In the genomic region with DNA sequence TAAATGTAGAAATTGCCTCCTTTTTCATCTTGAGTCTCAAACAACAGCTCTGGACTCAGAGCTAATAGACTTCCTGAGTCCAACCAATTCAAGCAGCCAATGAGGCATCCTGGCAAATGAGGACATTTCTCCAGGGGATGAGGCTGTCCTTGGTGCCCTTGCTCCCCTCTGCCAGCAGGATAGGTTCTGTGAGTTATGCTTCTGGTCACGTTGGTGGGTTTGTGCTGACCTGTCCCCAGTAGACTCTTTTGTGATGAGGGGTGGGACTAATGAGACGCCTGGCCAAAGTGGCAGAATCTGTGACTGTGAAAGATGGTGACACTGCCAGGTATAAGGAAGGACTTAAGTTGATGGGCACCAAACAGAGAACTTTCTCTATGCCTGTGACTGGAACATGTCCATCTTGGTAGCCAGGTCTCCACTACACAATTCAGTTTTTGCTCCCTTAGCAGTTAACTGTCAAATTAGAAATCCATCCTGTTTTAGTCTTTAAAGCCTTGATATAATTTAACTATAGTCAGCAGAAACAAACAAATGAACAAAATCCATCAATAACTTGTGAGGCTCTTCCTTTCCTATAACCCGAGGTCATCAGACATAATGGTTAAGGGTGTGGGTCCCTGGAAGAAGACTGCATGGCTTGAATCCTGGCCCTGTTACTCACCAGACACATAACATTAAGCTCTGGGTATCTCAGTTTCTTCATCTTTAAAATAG, we compare ENCODE assay signal across 9 cellular contexts. TPM values are rescaled to one million over a fixed set of nuclear protein-coding genes. Genes with fewer than 3 reads are reported as not detected.
A peak's percentile ranks its signal among the peaks of the same experiment; 100 is the strongest.
DNase-seq lines count a peak whose midpoint lies in the region; ATAC-seq and TF ChIP-seq lines count a peak whose summit lies in the region.
"Had no signal": no experiment of that assay in that cellular context is flagged by ENCODE, and none has a peak within 500 bp of the region (broad histone marks: within the 10 kb centered on the region; RNA-seq: fewer than 3 reads in every experiment).

No MANE protein-coding gene starts in this region.

- H3K27ac Mint-ChIP-seq in activated T-cell treated with anti-CD3 and anti-CD28 coated beads, Interleukin-2, amount 50 U/mL, for 72 hours = peak overlapping the region; percentile 98
- H3K27ac Mint-ChIP-seq: nephron progenitor cell had no signal

- no peaks in the 10 kb centered on the region for H3K9me3 ChIP-seq in adrenal gland (replicated peaks in 1 of 3)
- no peaks in the 10 kb centered on the region for H3K9me3 ChIP-seq in lower lobe of right lung
- no peaks in the 10 kb centered on the region for H3K9me3 ChIP-seq in transverse colon

- no peak for TF ChIP-seq POLR2A in adrenal gland (IDR thresholded peaks at IDR 0.05)
- TF ChIP-seq POLR2A in transverse colon (IDR thresholded peaks at IDR 0.05) = no peak

- H3K4me1 ChIP-seq in adrenal gland (replicated peaks in 1 of 2) (peaks cover 26 to 62% of the 10 kb centered on the region in 2 donors), lower lobe of right lung (peaks cover 50% of the 10 kb centered on the region), transverse colon (peaks cover 35 to 58% (median 41%) of the 10 kb centered on the region in 4 donors)

- ATAC-seq in activated T-cell treated with anti-CD3 and anti-CD28 coated beads, Interleukin-2, amount 50 U/mL, for 72 hours (replicated peaks in 1 of 2) = no peak
- ATAC-seq in lower lobe of right lung (no peak), HG03442 (IDR thresholded peaks at IDR 0.05; ENCODE audit: unreplicated experiment) (no peak), GM18868 (IDR thresholded peaks at IDR 0.05; ENCODE audit: unreplicated experiment) (no peak)

- H3K27ac ChIP-seq in adrenal gland (peak overlapping the region; percentile 22 to 83 (median 70)), lower lobe of right lung (peak overlapping the region; percentile 86), transverse colon (peak overlapping the region; percentile 70 to 77 (median 74))

- H3K4me3 ChIP-seq in adrenal gland (no peak overlapping the region), lower lobe of right lung (no peak overlapping the region), transverse colon (no peak overlapping the region)

- no peaks in the 10 kb centered on the region for H3K9me3 Mint-ChIP-seq in activated T-cell treated with anti-CD3 and anti-CD28 coated beads, Interleukin-2, amount 50 U/mL, for 72 hours
- H3K9me3 Mint-ChIP-seq: nephron progenitor cell had no signal

- whole genome bisulfite sequencing in adrenal gland, 4 donors = 45 to 65% (median 57%) methylated on average over 3 of the region's 3 CpGs
- WGBS in transverse colon (ENCODE audit: low coverage in 1 of 2), 2 donors = 0 to 66% methylated on average over 1 to 3 of the region's 3 CpGs

- in situ Hi-C loops in transverse colon (cut with MboI; ENCODE audit: low pct_ligation_motif_present in 1 of 4, low pct_unique_long_range_greater_than_20kb in 1 of 4, low sequenced_read_pairs in 3 of 4) = no loop called here

- intact Hi-C loops in adrenal gland (cut with DNase I) (no loop called here), lower lobe of right lung (cut with DNase I) (no loop called here), transverse colon (cut with DNase I; ENCODE audit: low total_unique reads) (no loop called here)

- H3K4me1 Mint-ChIP-seq in activated T-cell treated with anti-CD3 and anti-CD28 coated beads, Interleukin-2, amount 50 U/mL, for 72 hours (ENCODE audit: low read depth) = peaks cover 57% of the 10 kb centered on the region

- TF ChIP-seq EP300 in transverse colon (IDR thresholded peaks at IDR 0.05; ENCODE audit: low read depth) = no peak

- no peak for DNase-seq in activated T-cell treated with anti-CD3 and anti-CD28 coated beads, Interleukin-2, amount 50 U/mL, for 72 hours
- DNase-seq in activated T-cell treated with anti-CD3 and anti-CD28 coated beads, Interleukin-2, amount 50 U/mL, for 1 hour = no peak
- DNase-seq in adrenal gland (no peak), lower lobe of right lung (no peak), transverse colon (no peak), NCI-H510A (lab: John Stamatoyannopoulos, UW) (no peak)
- DNase-seq: nephron progenitor cell had no signal

- TF ChIP-seq CTCF in adrenal gland (IDR thresholded peaks at IDR 0.05) = no peak
- TF ChIP-seq CTCF in lower lobe of right lung (IDR thresholded peaks at IDR 0.05) = no peak
- TF ChIP-seq CTCF in transverse colon (IDR thresholded peaks at IDR 0.05) = no peak

- H3K4me3 Mint-ChIP-seq in activated T-cell treated with anti-CD3 and anti-CD28 coated beads, Interleukin-2, amount 50 U/mL, for 72 hours = peak overlapping the region; percentile 39 to 93
- H3K4me3 Mint-ChIP-seq: nephron progenitor cell had no signal

- no peaks in the 10 kb centered on the region for H3K27me3 Mint-ChIP-seq in activated T-cell treated with anti-CD3 and anti-CD28 coated beads, Interleukin-2, amount 50 U/mL, for 72 hours (ENCODE audit: low read depth)

- peaks cover 0 to 2% of the 10 kb centered on the region in 2 donors for H3K36me3 Mint-ChIP-seq in activated T-cell treated with anti-CD3 and anti-CD28 coated beads, Interleukin-2, amount 50 U/mL, for 72 hours (ENCODE audit: insufficient read depth in 2 of 2)

- H3K36me3 ChIP-seq in adrenal gland (replicated peaks in 1 of 2) = no peaks in the 10 kb centered on the region
- no peaks in the 10 kb centered on the region for H3K36me3 ChIP-seq in lower lobe of right lung
- no peaks in the 10 kb centered on the region for H3K36me3 ChIP-seq in transverse colon

- H3K27me3 ChIP-seq in adrenal gland (no peaks in the 10 kb centered on the region), lower lobe of right lung (ENCODE audit: low read depth) (no peaks in the 10 kb centered on the region), transverse colon (no peaks in the 10 kb centered on the region)

RNA-seq across cellular contexts. Expression of a gene that starts 35.7 kb away (rescaled TPM):
- 10 to 100 TPM; 40.5 to 41.5 TPM for total RNA-seq in activated T-cell treated with anti-CD3 and anti-CD28 coated beads, Interleukin-2, amount 50 U/mL, for 72 hours
- total RNA-seq in adrenal gland (10 to 100 TPM; 20.2 to 36.4 (median 25.3) TPM), lower lobe of right lung (15.0 TPM), transverse colon (10 to 100 TPM in 2 of 4 donors, 1 to 10 TPM in 2; 4.6 to 21.8 (median 9.5) TPM)
- polyA plus RNA-seq in adrenal gland = 10 to 100 TPM; 32.3 to 36.3 (median 34.9) TPM

RNA-seq across cellular contexts. Expression of a gene that starts 48.6 kb away (rescaled TPM):
- 100 to 1,000 TPM in 1 of 2 donors, 10 to 100 TPM in 1; 76.6 to 138 TPM for total RNA-seq in activated T-cell treated with anti-CD3 and anti-CD28 coated beads, Interleukin-2, amount 50 U/mL, for 72 hours
- 100 to 1,000 TPM in 5 of 8 donors, 10 to 100 TPM in 3; 66.7 to 463 (median 262) TPM for total RNA-seq in adrenal gland
- polyA plus RNA-seq in adrenal gland = 100 to 1,000 TPM; 439 to 860 (median 798) TPM
- 602 TPM for total RNA-seq in lower lobe of right lung
- 100 to 1,000 TPM in 3 of 4 donors, 10 to 100 TPM in 1; 59.1 to 289 (median 251) TPM for total RNA-seq in transverse colon
